Comparison of ENCODE assay signal across 14 cellular contexts in genomic region chr18:44602380-44602779, GRCh38.
DNase-seq lines count a peak whose midpoint lies in the region; ATAC-seq and TF ChIP-seq lines count a peak whose summit lies in the region.
"Had no signal": no experiment of that assay in that cellular context is flagged by ENCODE, and none has a peak within 500 bp of the region (broad histone marks: within the 10 kb centered on the region; RNA-seq: fewer than 3 reads in every experiment).

No MANE protein-coding gene starts in this region.

- no peaks in the 10 kb centered on the region for H3K9me3 Mint-ChIP-seq in stimulated activated memory B cell treated with anti-CD40 and anti-IgM and Interleukin-4, amounts not matched to agents 10 μg/mL and 1 μg/mL and 100 μg/mL, for 72 hours
- H3K9me3 Mint-ChIP-seq: activated CD4-positive, alpha-beta T cell treated with anti-CD3 and anti-CD28 coated beads, Interleukin-2, amount 10 ng/mL, durations not matched to agents 24 days and 14 days; activated naive CD8-positive, alpha-beta T cell treated with anti-CD3 and anti-CD28 coated beads, Interleukin-2, amount 50 U/mL, for 24 hours; activated T-cell treated with anti-CD3 and anti-CD28 coated beads, Interleukin-2, amount 50 U/mL, for 24 hours; CD4-positive, alpha-beta T cell; T-helper 2 cell treated with Interferon-gamma antibody and Interleukin-4, amounts not matched to agents 5 μg/mL and 100 μg/mL, for 36 hours had no signal

- in situ Hi-C loops in astrocyte of the spinal cord (cut with HindIII; ENCODE audit: low sequenced_read_pairs): no loop called here

- H3K27me3 Mint-ChIP-seq in stimulated activated memory B cell treated with anti-CD40 and anti-IgM and Interleukin-4, amounts not matched to agents 10 μg/mL and 1 μg/mL and 100 μg/mL, for 72 hours: no peaks in the 10 kb centered on the region
- H3K27me3 Mint-ChIP-seq: CD4-positive, alpha-beta T cell had no signal

- peak overlapping the region; percentile 9 for H3K4me3 Mint-ChIP-seq in stimulated activated memory B cell treated with anti-CD40 and anti-IgM and Interleukin-4, amounts not matched to agents 10 μg/mL and 1 μg/mL and 100 μg/mL, for 72 hours
- H3K4me3 Mint-ChIP-seq: activated CD4-positive, alpha-beta T cell treated with anti-CD3 and anti-CD28 coated beads, Interleukin-2, amount 10 ng/mL, durations not matched to agents 24 days and 14 days; activated naive CD8-positive, alpha-beta T cell treated with anti-CD3 and anti-CD28 coated beads, Interleukin-2, amount 50 U/mL, for 24 hours; activated T-cell treated with anti-CD3 and anti-CD28 coated beads, Interleukin-2, amount 50 U/mL, for 24 hours; CD4-positive, alpha-beta T cell; T-helper 2 cell treated with Interferon-gamma antibody and Interleukin-4, amounts not matched to agents 5 μg/mL and 100 μg/mL, for 36 hours had no signal

- no peaks in the 10 kb centered on the region for H3K27me3 ChIP-seq in vagina

- H3K36me3 Mint-ChIP-seq in stimulated activated memory B cell treated with anti-CD40 and anti-IgM and Interleukin-4, amounts not matched to agents 10 μg/mL and 1 μg/mL and 100 μg/mL, for 72 hours: no peaks in the 10 kb centered on the region

- DNase-seq in HT1080 (ENCODE audit: low read depth) (peak; percentile 61), astrocyte of the spinal cord (ENCODE audit: low read depth, low spot score) (peak; percentile 83), foreskin melanocyte (peak; percentile 38), vagina (ENCODE audit: extremely low spot score in 2 of 2) (no peak), HT-29 (ENCODE audit: low spot score) (no peak), NOMO-1 treated with DMSO at 0.1 percent for 48 hours (lab: John Stamatoyannopoulos, UW; ENCODE audit: unreplicated experiment) (no peak)
- DNase-seq: activated CD4-positive, alpha-beta T cell treated with anti-CD3 and anti-CD28 coated beads, Interleukin-2, amount 10 ng/mL, durations not matched to agents 24 days and 14 days; activated naive CD8-positive, alpha-beta T cell treated with anti-CD3 and anti-CD28 coated beads, Interleukin-2, amount 50 U/mL, for 24 hours; activated T-cell treated with anti-CD3 and anti-CD28 coated beads, Interleukin-2, amount 50 U/mL, for 24 hours; CD4-positive, alpha-beta T cell; NCI-H187 treated with DMSO at 0.1 percent for 48 hours; RPMI8226 had no signal

- peak overlapping the region; percentile 72 for H3K27ac Mint-ChIP-seq in stimulated activated memory B cell treated with anti-CD40 and anti-IgM and Interleukin-4, amounts not matched to agents 10 μg/mL and 1 μg/mL and 100 μg/mL, for 72 hours
- H3K27ac Mint-ChIP-seq: activated CD4-positive, alpha-beta T cell treated with anti-CD3 and anti-CD28 coated beads, Interleukin-2, amount 10 ng/mL, durations not matched to agents 24 days and 14 days; activated naive CD8-positive, alpha-beta T cell treated with anti-CD3 and anti-CD28 coated beads, Interleukin-2, amount 50 U/mL, for 24 hours; activated T-cell treated with anti-CD3 and anti-CD28 coated beads, Interleukin-2, amount 50 U/mL, for 24 hours; CD4-positive, alpha-beta T cell; T-helper 2 cell treated with Interferon-gamma antibody and Interleukin-4, amounts not matched to agents 5 μg/mL and 100 μg/mL, for 36 hours had no signal

- H3K36me3 ChIP-seq in vagina: no peaks in the 10 kb centered on the region

- H3K9me3 ChIP-seq in vagina: no peaks in the 10 kb centered on the region

- H3K4me1 ChIP-seq in vagina: peaks cover 17% of the 10 kb centered on the region

- H3K4me1 Mint-ChIP-seq in stimulated activated memory B cell treated with anti-CD40 and anti-IgM and Interleukin-4, amounts not matched to agents 10 μg/mL and 1 μg/mL and 100 μg/mL, for 72 hours: peaks cover 17% of the 10 kb centered on the region
- H3K4me1 Mint-ChIP-seq: activated CD4-positive, alpha-beta T cell treated with anti-CD3 and anti-CD28 coated beads, Interleukin-2, amount 10 ng/mL, durations not matched to agents 24 days and 14 days had no signal

- intact Hi-C loops in vagina (cut with DNase I): no loop called here

- no peak for TF ChIP-seq POLR2A in vagina (IDR thresholded peaks at IDR 0.05)

- H3K27ac ChIP-seq in vagina: no peak overlapping the region

- peak; percentile 78 for ATAC-seq in stimulated activated memory B cell treated with anti-CD40 and anti-IgM and Interleukin-4, amounts not matched to agents 10 μg/mL and 1 μg/mL and 100 μg/mL, for 72 hours
- ATAC-seq: activated naive CD8-positive, alpha-beta T cell treated with anti-CD3 and anti-CD28 coated beads, Interleukin-2, amount 50 U/mL, for 24 hours had no signal

- H3K4me3 ChIP-seq in astrocyte of the spinal cord (ENCODE audit: low read depth, low read length) (no peak overlapping the region), vagina (no peak overlapping the region)

- TF ChIP-seq CTCF in astrocyte of the spinal cord (IDR thresholded peaks at IDR 0.05; ENCODE audit: low read depth, low read length) (no peak), vagina (IDR thresholded peaks at IDR 0.05) (no peak)

Comparison
In these comparisons a context has a peak if more than half of its experiments do, and no peak if none do; other contexts are left out.
1. DNase-seq: peak in HT1080 (single experiment), astrocyte of the spinal cord (single experiment) and foreskin melanocyte (single experiment); none in vagina (0 of 2), HT-29 (single experiment) and NOMO-1 treated with DMSO at 0.1 percent for 48 hours (single experiment).